In genomic region chr1:158084747-158085146, GRCh38 we compare ENCODE assay signal across 21 cellular contexts.
DNase-seq lines count a peak whose midpoint lies in the region; ATAC-seq, FAIRE-seq and TF ChIP-seq lines count a peak whose summit lies in the region.
"Had no signal": no experiment of that assay in that cellular context is flagged by ENCODE, and none has a peak within 500 bp of the region (broad histone marks: within the 10 kb centered on the region; RNA-seq: fewer than 3 reads in every experiment).

No MANE protein-coding gene starts in this region.

- no peak overlapping the region for H2BK15ac ChIP-seq in mesenchymal stem cell (ENCODE audit: low read depth, poor library complexity, severe bottlenecking)

- H3K9ac ChIP-seq in K562 (ENCODE audit: insufficient read depth in 1 of 2, low read depth in 2 of 2, low read length in 2 of 2) (no peak overlapping the region), mesenchymal stem cell (ENCODE audit: low read length) (no peak overlapping the region)
- H3K9ac ChIP-seq: BLaER1 had no signal

- in situ Hi-C loops in K562 (cut with MboI) = no loop called here

- 83% methylated on average over 4 of the region's 4 CpGs for WGBS in A549 (ENCODE audit: missing lambda C conversion rate)
- 2% methylated on average over 4 of the region's 4 CpGs for WGBS in K562 (ENCODE audit: insufficient coverage, low coverage, missing lambda C conversion rate)
- 99% methylated on average over 2 of the region's 4 CpGs for WGBS in mesenchymal stem cell

- no peaks in the 10 kb centered on the region for H3K9me3 ChIP-seq in A549
- H3K9me3 ChIP-seq in K562 (replicated peaks; ENCODE audit: control insufficient read depth, insufficient read depth, low read depth, low read length) = no peaks in the 10 kb centered on the region
- no peaks in the 10 kb centered on the region for H3K9me3 ChIP-seq in mesenchymal stem cell (ENCODE audit: control insufficient read depth, low read length)
- H3K9me3 ChIP-seq: BE2C, BLaER1, Caco-2 had no signal

- TF ChIP-seq POLR2A in A549 (IDR thresholded peaks at IDR 0.05; ENCODE audit: low read length) (no peak), K562 (conservative IDR thresholded peaks at IDR 0.05) (no peak)

- intact Hi-C loops in K562 (cut with micrococcal nuclease) = no loop called here

- FAIRE-seq in A549 (lab: Jason Lieb, UNC) = no peak
- FAIRE-seq in K562 (lab: Jason Lieb, UNC) = no peak
- no peak for FAIRE-seq in urothelium cell line (lab: Jason Lieb, UNC)
- FAIRE-seq: D721Med, G401.6, GM12891, GM18507 had no signal

- H3K27me3 ChIP-seq in K562 (ENCODE audit: control insufficient read depth in 2 of 2, insufficient read depth in 2 of 2, low read length in 2 of 2) (peaks cover 7 to 12% of the 10 kb centered on the region in 2 experiments; a peak in 3 of 5 replicates), mesenchymal stem cell (ENCODE audit: control insufficient read depth in 1 of 2, insufficient read depth in 1 of 2, low read length in 2 of 2) (no peaks in the 10 kb centered on the region)
- H3K27me3 ChIP-seq: BE2C, BLaER1 had no signal

- POLR2A ChIA-PET in A549 (lab: Yijun Ruan, JAX) = interaction anchor here (1.5 kb wide), 1 partner anchor 14 kb away, joined by 4 read pairs; no protein-coding TSS in a partner anchor
- POLR2A ChIA-PET in K562 (lab: Yijun Ruan, JAX) = no interaction called here

- H2BK12ac ChIP-seq in mesenchymal stem cell (ENCODE audit: low read length in 2 of 2) = no peak overlapping the region

- CTCF ChIA-PET in A549 (lab: Yijun Ruan, JAX) = interaction anchor here (0.8 to 7.4 kb wide), 9 partner anchors 11 to 121 kb away, joined by 3 to 128 read pairs (median 7); partner anchors contain the start of gene KIRREL1
- CTCF ChIA-PET in K562 (lab: Yijun Ruan, JAX; ENCODE audit: low intra/inter-chr PET ratio) = no interaction called here

- no peak overlapping the region for H3K27ac ChIP-seq in A549
- no peak overlapping the region for H3K27ac ChIP-seq in K562 (ENCODE audit: extremely low read depth, low read depth, low read length)
- H3K27ac ChIP-seq in mesenchymal stem cell (ENCODE audit: low read length, poor library complexity, severe bottlenecking) = peak overlapping the region; percentile 19
- H3K27ac ChIP-seq: 22Rv1, BLaER1, C4-2B had no signal

- H3K23ac ChIP-seq in mesenchymal stem cell (ENCODE audit: low read length in 2 of 2) = no peak overlapping the region

- H3K4me3 ChIP-seq in A549 (no peak overlapping the region), K562 (no peak overlapping the region), mesenchymal stem cell (ENCODE audit: insufficient read depth in 1 of 2, low read depth in 1 of 2, low read length in 2 of 2) (no peak overlapping the region)
- H3K4me3 ChIP-seq: BLaER1 had no signal

- no peaks in the 10 kb centered on the region for H3K4me1 ChIP-seq in A549
- no peaks in the 10 kb centered on the region for H3K4me1 ChIP-seq in K562 (replicated peaks in 1 of 2; ENCODE audit: control insufficient read depth in 2 of 2, insufficient read depth in 2 of 2, low read length in 2 of 2)
- H3K4me1 ChIP-seq in mesenchymal stem cell (ENCODE audit: control insufficient read depth, insufficient read depth, low read depth, low read length) = peaks cover 4% of the 10 kb centered on the region
- H3K4me1 ChIP-seq: BE2C, BLaER1, Caco-2 had no signal

- no peak overlapping the region for H2AFZ ChIP-seq in K562 (ENCODE audit: low read depth, low read length)
- no peak overlapping the region for H2AFZ ChIP-seq in mesenchymal stem cell (ENCODE audit: low read depth, low read length)

- no peak overlapping the region for H3K4ac ChIP-seq in mesenchymal stem cell (ENCODE audit: low read depth in 1 of 2, low read length in 2 of 2)

- H2BK120ac ChIP-seq in mesenchymal stem cell (ENCODE audit: low read depth, low read length) = no peak overlapping the region

- TF ChIP-seq CTCF in A549 (IDR thresholded peaks at IDR 0.05) = no peak
- TF ChIP-seq CTCF in K562 (IDR thresholded peaks at IDR 0.05 in 2 of 3, conservative IDR thresholded peaks at IDR 0.05 in 1 of 3; ENCODE audit: insufficient read depth in 2 of 3, low read depth in 1 of 3, low read length in 3 of 3) = no peak

- H3K79me2 ChIP-seq in K562 (ENCODE audit: control insufficient read depth, insufficient read depth, low read length) = no peaks in the 10 kb centered on the region

- TF ChIP-seq EP300 in A549 (IDR thresholded peaks at IDR 0.05) = no peak
- no peak for TF ChIP-seq EP300 in K562 (IDR thresholded peaks at IDR 0.05; ENCODE audit: low read length)

- DNase-seq in A549 (ENCODE audit: low read depth in 1 of 2, low spot score in 1 of 2) (no peak), K562 (ENCODE audit: extremely low read depth in 1 of 4, low spot score in 3 of 4) (no peak), mesenchymal stem cell (no peak), C1 segment of cervical spinal cord (lab: John Stamatoyannopoulos, UW) (no peak), urothelium cell line (ENCODE audit: low spot score) (no peak), NCI-H2227 (lab: John Stamatoyannopoulos, UW; ENCODE audit: unreplicated experiment) (no peak)
- DNase-seq: ACHN; BE2C; Caco-2; Calu3; CD4-positive, alpha-beta T cell; CD8-positive, alpha-beta T cell; DMS79 treated with DMSO at 0.1 percent for 48 hours; GF-D8 had no signal

- peaks cover 14% of the 10 kb centered on the region for H3K79me1 ChIP-seq in mesenchymal stem cell (replicated peaks; ENCODE audit: low read length, poor library complexity, severe bottlenecking)

- no peaks in the 10 kb centered on the region for H3K9me1 ChIP-seq in K562 (ENCODE audit: control insufficient read depth, insufficient read depth, low read length)

- no peaks in the 10 kb centered on the region for H4K20me1 ChIP-seq in K562 (replicated peaks; ENCODE audit: control insufficient read depth, insufficient read depth, low read length)
- H4K20me1 ChIP-seq: BLaER1 had no signal

- no peak overlapping the region for H4K8ac ChIP-seq in mesenchymal stem cell (ENCODE audit: low read length)

- no peak overlapping the region for H2AK5ac ChIP-seq in mesenchymal stem cell (ENCODE audit: low read length, severe bottlenecking)

- no peak overlapping the region for H3K18ac ChIP-seq in mesenchymal stem cell (ENCODE audit: low read depth in 1 of 2, low read length in 2 of 2)

- H4K91ac ChIP-seq in mesenchymal stem cell (ENCODE audit: low read length) = no peak overlapping the region

- H3K4me2 ChIP-seq in A549 (no peak overlapping the region), K562 (ENCODE audit: insufficient read depth, low read length) (no peak overlapping the region), mesenchymal stem cell (ENCODE audit: low read length, poor library complexity, severe bottlenecking) (no peak overlapping the region)
- H3K4me2 ChIP-seq: BLaER1 had no signal

- no TSS peak for BruUV-seq in K562 (replicated peaks; lab: Mats Ljungman, UMichigan)

- ATAC-seq in A549 = no peak
- no peak for ATAC-seq in K562
- ATAC-seq: CD8-positive, alpha-beta T cell had no signal

- no peak overlapping the region for H2BK5ac ChIP-seq in mesenchymal stem cell (ENCODE audit: low read depth, low read length, poor library complexity, severe bottlenecking)

- TF ChIP-seq RAD21 in A549 (conservative IDR thresholded peaks at IDR 0.05 in 1 of 2, IDR thresholded peaks at IDR 0.05 in 1 of 2) = no peak
- TF ChIP-seq RAD21 in K562 (CRISPR knock-in tag; conservative IDR thresholded peaks at IDR 0.05 in 1 of 2, IDR thresholded peaks at IDR 0.05 in 1 of 2) = no peak

- H3K14ac ChIP-seq in mesenchymal stem cell (ENCODE audit: low read length in 2 of 2) = no peak overlapping the region

- H3K36me3 ChIP-seq in K562 (ENCODE audit: control insufficient read depth, insufficient read depth, low read length) (no peaks in the 10 kb centered on the region), mesenchymal stem cell (ENCODE audit: control insufficient read depth in 1 of 2, insufficient read depth in 2 of 2, low read depth in 1 of 2, low read length in 2 of 2) (peaks cover 90 to 94% of the 10 kb centered on the region in 2 experiments)
- H3K36me3 ChIP-seq: BE2C had no signal

TF ChIP-seq in A549, 52 proteins besides CTCF, POLR2A, EP300 and RAD21:
- peak; percentile 72 for TF ChIP-seq ZFP36 (IDR thresholded peaks at IDR 0.05; ENCODE audit: borderline replicate concordance, partially characterized antibody)
- TF ChIP-seq ZNF302 (CRISPR knock-in tag; IDR thresholded peaks at IDR 0.05) = no peak

TF ChIP-seq in K562, 482 proteins besides CTCF, POLR2A, EP300 and RAD21:
- TF ChIP-seq ZFP36 (IDR thresholded peaks at IDR 0.05; ENCODE audit: low read depth, low read length, partially characterized antibody) (peak; percentile 66), ZNF274 (IDR thresholded peaks at IDR 0.05; ENCODE audit: borderline replicate concordance, low read depth, low read length) (no peak), PML (IDR thresholded peaks at IDR 0.05; ENCODE audit: low read length) (no peak), BMI1 (IDR thresholded peaks at IDR 0.05; ENCODE audit: low read length) (no peak), SAP30 (IDR thresholded peaks at IDR 0.05; ENCODE audit: borderline replicate concordance, insufficient read depth, low read depth, low read length, poor library complexity, severe bottlenecking) (no peak), RBFOX2 (IDR thresholded peaks at IDR 0.05; ENCODE audit: low read depth, low read length) (no peak), PURB (CRISPR knock-in tag; IDR thresholded peaks at IDR 0.05; ENCODE audit: low read depth) (no peak), EGR1 (conservative IDR thresholded peaks at IDR 0.05) (no peak), ZNF830 (CRISPR knock-in tag; IDR thresholded peaks at IDR 0.05) (no peak), GATA2 (CRISPR knock-in tag; IDR thresholded peaks at IDR 0.05) (no peak), CBFB (CRISPR knock-in tag; IDR thresholded peaks at IDR 0.05) (no peak), ETV5 (CRISPR knock-in tag; IDR thresholded peaks at IDR 0.05; ENCODE audit: low read depth) (no peak), BRD9 (IDR thresholded peaks at IDR 0.05; ENCODE audit: low read depth, partially characterized antibody) (peak; percentile 79), RBM25 (IDR thresholded peaks at IDR 0.05; ENCODE audit: low read depth, low read length, severe bottlenecking) (peak; percentile 86), ZNF780A (CRISPR knock-in tag; IDR thresholded peaks at IDR 0.05) (no peak), TBL1XR1 (IDR thresholded peaks at IDR 0.05; ENCODE audit: low read length in 2 of 2) (no peak), ATF1 (CRISPR knock-in tag; IDR thresholded peaks at IDR 0.05) (no peak), ATF1 (tag; IDR thresholded peaks at IDR 0.05) (no peak)

Comparison
In these comparisons a context has a peak if more than half of its experiments do, and no peak if none do; other contexts are left out.
1. Of the 35 proteins assayed by ChIP-seq in both K562 and A549: peak only in K562: none; only in A549: none; in both: ZFP36; in neither: 34.